8 cellular contexts compared by ENCODE assay signal in genomic region chr5:150104550-150104870, GRCh38.
"Had no signal": no experiment of that assay in that cellular context is flagged by ENCODE, and none has a peak within 500 bp of the region (broad histone marks: within the 10 kb centered on the region; RNA-seq: fewer than 3 reads in every experiment).

No MANE protein-coding gene starts in this region.

- DNase-seq: GDM1, GF-D8 had no signal

- FAIRE-seq: G401.6, GM12878, GM12891, GM12892, GM18507, GM19239 had no signal

- ATAC-seq: GM12878 had no signal

- H3K4me3 ChIP-seq: GM12878 had no signal
